In the genomic region with DNA sequence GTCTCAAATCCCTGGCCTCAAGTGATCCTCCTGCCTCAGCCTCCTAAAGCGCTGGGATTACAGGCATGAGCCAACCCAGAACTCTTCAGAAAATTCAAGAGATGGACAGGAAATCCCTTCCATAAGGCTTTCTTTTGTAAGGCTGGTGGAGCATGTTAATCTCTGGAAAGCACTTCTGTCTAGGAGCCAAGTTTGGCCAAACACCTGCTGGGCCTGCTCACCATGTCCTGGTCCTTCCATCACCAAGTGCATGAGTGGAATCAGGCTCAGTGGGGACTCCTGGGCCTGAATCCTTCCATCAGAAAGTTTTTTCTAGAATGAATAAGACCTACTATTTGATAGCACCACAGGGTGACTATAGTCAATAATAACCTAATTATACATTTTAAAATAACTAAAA, we compare ENCODE assay signal across 1 cellular context.
TF ChIP-seq lines count a peak whose summit lies in the region.

No MANE protein-coding gene starts in this region.

TF ChIP-seq in GM12878, 131 proteins besides CTCF, POLR2A, EP300 and RAD21 (continued from another document):
- no peak for TF ChIP-seq PKNOX1 (IDR thresholded peaks at IDR 0.05)
